ENCODE assay signal across 8 cellular contexts in the genomic region with DNA sequence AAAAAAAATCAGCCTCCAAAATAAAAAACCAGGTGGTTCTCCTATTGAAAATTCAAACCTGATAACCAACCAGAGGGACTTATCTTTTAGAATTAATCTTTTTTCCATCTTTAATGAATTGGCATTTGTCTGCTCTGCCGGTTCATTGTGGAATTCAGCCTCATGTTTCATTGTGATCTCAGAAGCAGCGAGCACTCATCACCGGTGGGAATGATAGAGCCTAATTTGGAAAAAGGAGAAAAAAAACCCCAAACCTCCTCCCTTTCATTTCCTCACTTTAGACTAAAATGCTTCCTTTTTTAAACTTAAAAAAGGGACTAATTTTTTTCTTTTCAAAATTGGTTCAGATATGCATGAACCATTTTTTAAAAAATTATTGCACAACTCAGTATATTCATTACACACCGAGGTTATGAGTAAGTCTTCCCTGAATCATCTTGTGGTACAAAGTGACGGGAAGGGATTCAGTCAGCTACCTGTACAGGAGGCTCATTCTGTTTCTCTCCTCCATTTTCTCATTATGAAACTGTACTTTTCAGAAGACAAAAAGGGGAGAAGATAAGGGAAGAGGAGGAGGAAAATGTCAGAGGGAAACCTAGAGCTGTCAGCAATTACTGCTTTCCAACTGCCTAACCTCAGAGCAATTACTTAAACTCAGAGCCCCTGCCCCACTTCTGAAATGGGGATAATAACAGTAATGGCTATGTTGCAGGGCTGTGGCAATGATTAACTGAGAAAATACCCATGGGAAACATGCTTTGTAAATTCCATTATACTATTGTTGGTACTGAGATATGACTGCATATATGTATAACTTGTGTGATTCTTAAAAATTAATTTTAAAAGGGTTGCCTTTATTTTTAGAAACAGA. TPM values are rescaled to one million over a fixed set of nuclear protein-coding genes. Genes with fewer than 3 reads are reported as not detected.
DNase-seq lines count a peak whose midpoint lies in the region; ATAC-seq and TF ChIP-seq lines count a peak whose summit lies in the region.

No MANE protein-coding gene starts in this region.

- no peaks in the 10 kb centered on the region for H3F3A ChIP-seq in PC-3 (ENCODE audit: low read length, unreplicated experiment)

- DNase-seq in PC-3 = peak; percentile 77
- DNase-seq in glomerular visceral epithelial cell (ENCODE audit: extremely low spot score) = peak; percentile 79
- DNase-seq in RPMI8226 = no peak
- DNase-seq in NCI-H524 treated with DMSO at 0.1 percent for 48 hours (lab: John Stamatoyannopoulos, UW) = no peak
- no peak for DNase-seq in DMS153 (lab: John Stamatoyannopoulos, UW)
- no peak for DNase-seq in KBM-7

- peak overlapping the region; percentile 83 for H3K27ac ChIP-seq in PC-3 (ENCODE audit: low read length)

- no peaks in the 10 kb centered on the region for H3K27me3 ChIP-seq in PC-3 (ENCODE audit: low read length)

- peak overlapping the region; percentile 35; the same call in 1 of the 2 replicates for H3K4me3 ChIP-seq in PC-3 (ENCODE audit: low read length)

- no peak overlapping the region for H3K9ac ChIP-seq in PC-3 (ENCODE audit: low read length)

- CTCF ChIA-PET in PC-3 (lab: Charles Lee) = no interaction called here

- peak; percentile 84 for ATAC-seq in GM18519 (IDR thresholded peaks at IDR 0.05; ENCODE audit: low FRiP score, unreplicated experiment)
- peak; percentile 79 for ATAC-seq in HG02588 (IDR thresholded peaks at IDR 0.05; ENCODE audit: unreplicated experiment)
- peak; percentile 91 for ATAC-seq in PC-3

- H3K36me3 ChIP-seq in PC-3 (ENCODE audit: low read depth, low read length) = no peaks in the 10 kb centered on the region; the same call in 1 of the 2 replicates

- in situ Hi-C loops in KBM-7 (cut with MboI; ENCODE audit: low pct_unique_long_range_greater_than_20kb, low sequenced_read_pairs) = no loop called here

- no peak for TF ChIP-seq CTCF in PC-3 (conservative IDR thresholded peaks at IDR 0.05; ENCODE audit: low read depth, low read length)

- BruUV-seq in PC-3 (replicated peaks; lab: Mats Ljungman, UMichigan) = no TSS peak

- POLR2A ChIA-PET in PC-3 (lab: Charles Lee; ENCODE audit: unreplicated experiment) = no interaction called here

- H4K20me1 ChIP-seq in PC-3 (ENCODE audit: low read length) = no peaks in the 10 kb centered on the region

- H3K9me2 ChIP-seq in PC-3 (replicated peaks; ENCODE audit: low read length) = no peaks in the 10 kb centered on the region

- H3K9me3 ChIP-seq in PC-3 (ENCODE audit: low read length) = no peaks in the 10 kb centered on the region

- H3K4me1 ChIP-seq in PC-3 (ENCODE audit: insufficient read depth, low read length) = peaks cover 26% of the 10 kb centered on the region

- intact Hi-C loops in PC-3 (cut with micrococcal nuclease) = loop anchor here (2.0 kb wide), 1 partner anchor 16 kb away; no protein-coding TSS in a partner anchor

- H3K4me2 ChIP-seq in PC-3 (ENCODE audit: low read length) = peak overlapping the region; percentile 60

- peak overlapping the region; percentile 53; the same call in 1 of the 2 replicates for H2AFZ ChIP-seq in PC-3 (ENCODE audit: low read length)

- peaks cover 42% of the 10 kb centered on the region for H3K79me2 ChIP-seq in PC-3 (ENCODE audit: low read length)

RNA-seq across cellular contexts. Expression of gene GALNT10, which starts 23.9 kb away (rescaled TPM):
- 44.9 and 46.2 TPM in 2 replicates for total RNA-seq in PC-3 (2014; rRNA removed)

Comparison
In these comparisons a context has a peak if more than half of its experiments do, and no peak if none do; other contexts are left out.
1. DNase-seq: peak in PC-3 (single experiment) and glomerular visceral epithelial cell (single experiment); none in RPMI8226 (single experiment), NCI-H524 treated with DMSO at 0.1 percent for 48 hours (single experiment), DMS153 (single experiment) and KBM-7 (single experiment).
2. Peak in every context shown above with its lines, with median percentiles within 50 percentile points of each other: ATAC-seq.